In genomic region chr10:131093346-131093745, GRCh38 we compare ENCODE assay signal across 24 cellular contexts.
"Had no signal": no experiment of that assay in that cellular context is flagged by ENCODE, and none has a peak within 500 bp of the region (broad histone marks: within the 10 kb centered on the region; RNA-seq: fewer than 3 reads in every experiment).

No MANE protein-coding gene starts in this region.

- H3K27ac Mint-ChIP-seq: activated CD8-positive, alpha-beta T cell treated with anti-CD3 and anti-CD28 coated beads for 36 hours; activated naive CD4-positive, alpha-beta T cell treated with anti-CD3 and anti-CD28 coated beads, Interleukin-2, amount 10 ng/mL, durations not matched to agents 7 days and 5 days; activated naive CD8-positive, alpha-beta T cell treated with anti-CD3 and anti-CD28 coated beads for 36 hours; activated T-cell treated with anti-CD3 and anti-CD28 coated beads, Interleukin-2, amount 50 U/mL, for 72 hours; activated T-helper 2 cell treated with anti-CD3 and anti-CD28 coated beads, Interferon-gamma antibody, Interleukin-2, Interleukin-4, amounts not matched to agents 10 μg/mL and 5 μg/mL and 100 μg/mL, durations not matched to agents 14 hours and 24 hours and 36 hours had no signal

- H3K27me3 Mint-ChIP-seq: activated CD8-positive, alpha-beta T cell treated with anti-CD3 and anti-CD28 coated beads for 36 hours; activated naive CD4-positive, alpha-beta T cell treated with anti-CD3 and anti-CD28 coated beads, Interleukin-2, amount 10 ng/mL, durations not matched to agents 7 days and 5 days; activated naive CD8-positive, alpha-beta T cell treated with anti-CD3 and anti-CD28 coated beads for 36 hours had no signal

- H3K4me2 ChIP-seq: SK-N-SH had no signal

- H3K9me3 Mint-ChIP-seq: activated CD8-positive, alpha-beta T cell treated with anti-CD3 and anti-CD28 coated beads for 36 hours; activated naive CD8-positive, alpha-beta T cell treated with anti-CD3 and anti-CD28 coated beads for 36 hours; activated T-cell treated with anti-CD3 and anti-CD28 coated beads, Interleukin-2, amount 50 U/mL, for 72 hours; activated T-helper 2 cell treated with anti-CD3 and anti-CD28 coated beads, Interferon-gamma antibody, Interleukin-2, Interleukin-4, amounts not matched to agents 10 μg/mL and 5 μg/mL and 100 μg/mL, durations not matched to agents 14 hours and 24 hours and 36 hours had no signal

- ATAC-seq: activated CD4-positive, CD25-positive, alpha-beta regulatory T cell treated with anti-CD3 and anti-CD28 coated beads, Interleukin-2, amount 50 U/mL, for 24 hours; activated CD8-positive, alpha-beta T cell treated with anti-CD3 and anti-CD28 coated beads for 36 hours; activated T-cell treated with anti-CD3 and anti-CD28 coated beads, Interleukin-2, amount 50 U/mL, for 72 hours; Panc1 had no signal

- H3K9me3 ChIP-seq: breast epithelium, SJCRH30, SK-N-SH had no signal

- H3K4me1 ChIP-seq: breast epithelium, SJCRH30 had no signal

- H3K27ac ChIP-seq: SJCRH30 had no signal

- H3K36me3 ChIP-seq: breast epithelium, SJCRH30 had no signal

- DNase-seq: activated CD4-positive, alpha-beta T cell treated with anti-CD3 and anti-CD28 coated beads for 4 hours; activated CD8-positive, alpha-beta memory T cell treated with anti-CD3 and anti-CD28 coated beads, Interleukin-2, amount 50 U/mL, for 4 hours; activated CD8-positive, alpha-beta T cell treated with anti-CD3 and anti-CD28 coated beads for 36 hours; activated gamma-delta T cell treated with Interleukin-2 at 50 U/mL for 16 hours; activated naive CD4-positive, alpha-beta T cell treated with anti-CD3 and anti-CD28 coated beads, Interleukin-2, amount 10 ng/mL, durations not matched to agents 7 days and 5 days; activated naive CD8-positive, alpha-beta T cell treated with anti-CD3 and anti-CD28 coated beads for 36 hours; activated T-cell treated with anti-CD3 and anti-CD28 coated beads, Interleukin-2, amount 50 U/mL, for 72 hours; Kasumi-1; KBM-7; NCI-H1105 treated with DMSO at 0.1 percent for 48 hours; NCI-H1436 treated with DMSO at 0.1 percent for 48 hours; NCI-H187 treated with DMSO at 0.1 percent for 48 hours; NCI-H2081 treated with DMSO at 0.1 percent for 48 hours; NCI-H2227 treated with DMSO at 0.1 percent for 48 hours; NCI-H526; NCI-H774; OCI-M1; RPMI8226; SJCRH30; SK-N-SH had no signal

- H3K4me3 Mint-ChIP-seq: activated CD8-positive, alpha-beta T cell treated with anti-CD3 and anti-CD28 coated beads for 36 hours; activated naive CD4-positive, alpha-beta T cell treated with anti-CD3 and anti-CD28 coated beads, Interleukin-2, amount 10 ng/mL, durations not matched to agents 7 days and 5 days; activated naive CD8-positive, alpha-beta T cell treated with anti-CD3 and anti-CD28 coated beads for 36 hours; activated T-cell treated with anti-CD3 and anti-CD28 coated beads, Interleukin-2, amount 50 U/mL, for 72 hours had no signal

- H3K9ac ChIP-seq: SK-N-SH had no signal

- H3K27me3 ChIP-seq: breast epithelium, SJCRH30 had no signal

- H3K4me3 ChIP-seq: breast epithelium, SJCRH30 had no signal

- H3K36me3 Mint-ChIP-seq: activated naive CD4-positive, alpha-beta T cell treated with anti-CD3 and anti-CD28 coated beads, Interleukin-2, amount 10 ng/mL, durations not matched to agents 7 days and 5 days; activated naive CD8-positive, alpha-beta T cell treated with anti-CD3 and anti-CD28 coated beads for 36 hours had no signal
